9 cellular contexts compared by ENCODE assay signal in the genomic region with DNA sequence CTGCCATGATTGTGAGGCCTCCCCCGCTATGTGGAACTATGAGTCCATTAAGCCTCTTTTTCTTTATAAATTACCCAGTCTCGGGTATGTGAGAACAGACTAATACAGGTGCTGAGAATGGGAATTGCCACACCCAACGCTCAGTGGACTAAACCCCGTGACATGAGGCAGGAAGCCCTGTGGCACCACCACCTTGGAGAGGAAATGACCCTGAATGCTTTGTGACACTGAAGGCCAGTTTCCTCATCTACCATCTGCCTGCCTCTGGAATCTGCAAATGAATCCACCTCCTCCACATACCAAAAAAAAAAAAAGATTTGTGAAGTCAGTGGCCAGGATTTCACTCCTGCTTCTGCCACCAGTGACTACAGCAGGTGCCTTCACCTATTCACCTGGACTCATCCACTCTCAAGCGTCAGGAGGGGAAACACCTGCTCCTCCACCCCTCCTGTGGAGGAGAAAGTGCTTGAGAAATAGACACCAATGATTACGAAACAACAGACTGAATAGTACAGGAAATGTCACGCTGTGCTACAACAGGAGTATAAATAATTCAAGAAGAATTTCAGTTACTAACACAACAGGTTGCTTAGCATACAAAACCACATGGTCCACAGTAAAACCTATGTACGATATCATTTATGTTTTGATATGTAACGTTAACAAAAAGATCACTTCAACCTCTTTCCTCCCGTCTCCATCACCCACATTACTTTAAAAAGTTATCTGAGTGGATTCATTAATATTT. TPM values are rescaled to one million over a fixed set of nuclear protein-coding genes. Genes with fewer than 3 reads are reported as not detected.
A peak's percentile ranks its signal among the peaks of the same experiment; 100 is the strongest.
DNase-seq lines count a peak whose midpoint lies in the region; ATAC-seq and TF ChIP-seq lines count a peak whose summit lies in the region.
"Had no signal": no experiment of that assay in that cellular context is flagged by ENCODE, and none has a peak within 500 bp of the region (broad histone marks: within the 10 kb centered on the region; RNA-seq: fewer than 3 reads in every experiment).

No MANE protein-coding gene starts in this region.

- H3K27ac ChIP-seq in fibroblast of lung (ENCODE audit: insufficient read depth, low read length) (peak overlapping the region; percentile 0), WERI-Rb-1 (no peak overlapping the region)

- H2AFZ ChIP-seq in fibroblast of lung (ENCODE audit: low read length), result no peak overlapping the region

- no peaks in the 10 kb centered on the region for H3K79me2 ChIP-seq in fibroblast of lung (ENCODE audit: control insufficient read depth, insufficient read depth, low read length)

- no peak for TF ChIP-seq CTCF in fibroblast of lung (conservative IDR thresholded peaks at IDR 0.05 in 1 of 2, IDR thresholded peaks at IDR 0.05 in 1 of 2; ENCODE audit: low read depth in 1 of 2, low read length in 2 of 2)
- TF ChIP-seq CTCF in WERI-Rb-1 (IDR thresholded peaks at IDR 0.05; ENCODE audit: low read depth, low read length), result no peak

- H3K9ac ChIP-seq in fibroblast of lung (ENCODE audit: insufficient read depth, low read length), result no peak overlapping the region

- no peaks in the 10 kb centered on the region for H3K9me3 ChIP-seq in fibroblast of lung (ENCODE audit: control insufficient read depth, insufficient read depth, low read depth, low read length)
- H3K9me3 ChIP-seq in WERI-Rb-1 (ENCODE audit: severe bottlenecking), result no peaks in the 10 kb centered on the region

- intact Hi-C loops in sciatic nerve (cut with DNase I), result no loop called here

- no peaks in the 10 kb centered on the region for H4K20me1 ChIP-seq in fibroblast of lung (ENCODE audit: control insufficient read depth, extremely low read depth, insufficient read depth, low read length)

- peak; percentile 75 for DNase-seq in HT-29 (ENCODE audit: low spot score)
- DNase-seq in NOMO-1 treated with dmso at 0.1 percent for 144 hours (lab: John Stamatoyannopoulos, UW; ENCODE audit: unreplicated experiment), result peak; percentile 24
- peak; percentile 68 to 72 for DNase-seq in fibroblast of lung (ENCODE audit: low read depth in 2 of 2)
- DNase-seq in sciatic nerve (ENCODE audit: low spot score), result no peak
- DNase-seq in RPMI8226, result no peak
- DNase-seq in hypothalamus (lab: John Stamatoyannopoulos, UW), result no peak
- DNase-seq in WERI-Rb-1, result no peak
- DNase-seq: activated CD8-positive, alpha-beta memory T cell treated with anti-CD3 and anti-CD28 coated beads, Interleukin-2, amount 50 U/mL, for 4 hours had no signal

- H3K4me2 ChIP-seq in fibroblast of lung (ENCODE audit: extremely low read depth, insufficient read depth, low read length), result no peak overlapping the region

- ATAC-seq in sciatic nerve, result peak; percentile 29
- no peak for ATAC-seq in HG02981 (IDR thresholded peaks at IDR 0.05; ENCODE audit: unreplicated experiment)

- H3K4me3 ChIP-seq in fibroblast of lung (replicated peaks in 1 of 4; ENCODE audit: control extremely low read depth in 1 of 4, insufficient read depth in 1 of 4, low read depth in 3 of 4, low read length in 4 of 4) (peak overlapping the region in 1 of 4 experiments; percentile 13), WERI-Rb-1 (ENCODE audit: low read depth, low read length) (no peak overlapping the region)

- peaks cover 14% of the 10 kb centered on the region for H3K4me1 ChIP-seq in fibroblast of lung (ENCODE audit: control insufficient read depth, extremely low read depth, insufficient read depth, low read length)

- H3K36me3 ChIP-seq in fibroblast of lung (ENCODE audit: control insufficient read depth, insufficient read depth, low read length) (peaks cover 2% of the 10 kb centered on the region), WERI-Rb-1 (no peaks in the 10 kb centered on the region)

- no peaks in the 10 kb centered on the region for H3K27me3 ChIP-seq in fibroblast of lung (ENCODE audit: control insufficient read depth, insufficient read depth, low read length)
- no peaks in the 10 kb centered on the region for H3K27me3 ChIP-seq in WERI-Rb-1 (ENCODE audit: insufficient read depth, low read depth, severe bottlenecking)

RNA-seq across cellular contexts. Expression of a gene that starts 41.4 kb away (rescaled TPM):
- 7.9 and 9.0 TPM in 2 replicates for total RNA-seq in HT-29 (2014; rRNA removed; shearing (Covaris generic))
- 10.0 and 10.4 TPM in 2 replicates for total RNA-seq in fibroblast of lung
- 4.1 and 4.7 TPM in 2 replicates for polyA plus RNA-seq in fibroblast of lung
- polyA plus RNA-seq in fibroblast of lung (2012), result 3.4 and 4.1 TPM in 2 replicates
- polyA minus RNA-seq in fibroblast of lung (ENCODE audit: low replicate concordance), result 8.3 TPM in 2 replicates
- total RNA-seq in sciatic nerve, result 26.2 TPM

Comparison
In these comparisons a context has a peak if more than half of its experiments do, and no peak if none do; other contexts are left out.
1. DNase-seq: peak in HT-29 (single experiment), NOMO-1 treated with dmso at 0.1 percent for 144 hours (single experiment) and fibroblast of lung (2 of 2); none in sciatic nerve (single experiment), RPMI8226 (single experiment), hypothalamus (0 of 51) and WERI-Rb-1 (single experiment).